In the genomic region with DNA sequence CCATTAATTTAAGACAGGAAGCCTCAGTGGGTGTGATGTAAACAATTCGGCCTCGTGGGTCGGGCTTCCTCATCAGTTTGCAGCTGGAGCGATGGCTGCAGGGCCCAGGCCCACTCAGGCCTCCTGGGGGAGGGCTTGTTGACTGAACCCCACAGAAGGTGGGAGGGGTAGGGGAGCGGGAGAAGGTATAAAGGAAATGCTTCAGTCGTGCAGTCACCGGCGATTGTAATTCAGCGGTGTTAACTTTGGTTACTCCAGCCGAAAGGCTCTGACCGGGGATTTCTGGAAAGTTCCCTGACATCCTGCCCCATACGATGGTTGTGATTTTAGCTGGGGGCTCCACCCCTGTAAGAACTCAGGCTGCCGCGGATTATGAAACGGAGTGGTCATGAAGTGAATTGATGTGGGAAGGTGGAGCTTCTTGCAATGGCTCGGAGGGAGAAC, we compare ENCODE assay signal across 9 cellular contexts.
A peak's percentile ranks its signal among the peaks of the same experiment; 100 is the strongest.
DNase-seq lines count a peak whose midpoint lies in the region; ATAC-seq and TF ChIP-seq lines count a peak whose summit lies in the region.
"Had no signal": no experiment of that assay in that cellular context is flagged by ENCODE, and none has a peak within 500 bp of the region (broad histone marks: within the 10 kb centered on the region; RNA-seq: fewer than 3 reads in every experiment).

No MANE protein-coding gene starts in this region.

- H3K9me3 ChIP-seq in Caco-2, result peaks cover 6% of the 10 kb centered on the region
- H3K9me3 ChIP-seq in fibroblast of lung (ENCODE audit: control insufficient read depth, insufficient read depth, low read depth, low read length), result no peaks in the 10 kb centered on the region

- POLR2A ChIA-PET in Caco-2 (lab: Charles Lee) (no interaction called here), T-cell (lab: Charles Lee) (interaction anchor here in 1 of 2 donors (0.7 kb wide), 1 partner anchor 293 kb away, joined by 3 read pairs; no protein-coding TSS in a partner anchor)
- POLR2A ChIA-PET in naive thymus-derived CD8-positive, alpha-beta T cell (lab: Charles Lee), result interaction anchor here (1.0 to 5.5 kb wide), 7 partner anchors 12 to 319 kb away, joined by 3 to 53 read pairs (median 4); no protein-coding TSS in a partner anchor

- H3K36me3 Mint-ChIP-seq in Caco-2 (ENCODE audit: insufficient read depth, unreplicated experiment) (no peaks in the 10 kb centered on the region), T-cell (no peaks in the 10 kb centered on the region)
- peaks cover 0 to 9% (median 4%) of the 10 kb centered on the region in 3 donors for H3K36me3 Mint-ChIP-seq in naive thymus-derived CD8-positive, alpha-beta T cell
- H3K36me3 Mint-ChIP-seq: memory B cell had no signal

- H3K27ac ChIP-seq in fibroblast of lung (ENCODE audit: insufficient read depth, low read length), result no peak overlapping the region

- H3K9ac ChIP-seq in fibroblast of lung (ENCODE audit: insufficient read depth, low read length), result no peak overlapping the region

- H3K4me3 Mint-ChIP-seq in Caco-2 (ENCODE audit: unreplicated experiment) (peak overlapping the region; percentile 73), T-cell (peak overlapping the region; percentile 74 to 88 (median 80))
- peak overlapping the region; percentile 70 to 98 (median 87) for H3K4me3 Mint-ChIP-seq in naive thymus-derived CD8-positive, alpha-beta T cell
- H3K4me3 Mint-ChIP-seq: memory B cell had no signal

- H3K27ac Mint-ChIP-seq in Caco-2 (ENCODE audit: unreplicated experiment) (no peak overlapping the region), T-cell (peak overlapping the region; percentile 55 to 84)
- H3K27ac Mint-ChIP-seq in naive thymus-derived CD8-positive, alpha-beta T cell, result peak overlapping the region in 9 of 10 donors; percentile 28 to 90 (median 77)
- H3K27ac Mint-ChIP-seq: memory B cell had no signal

- DNase-seq in Caco-2, result no peak
- peak in 1 of 34 experiments; percentile 16 for DNase-seq in T-cell
- peak; percentile 34 to 87 for DNase-seq in fibroblast of lung (ENCODE audit: low read depth in 2 of 2)
- DNase-seq in naive thymus-derived CD8-positive, alpha-beta T cell, result peak in 3 of 10 donors; percentile 13 to 35 (median 31)
- DNase-seq in putamen (ENCODE audit: low spot score), result no peak
- DNase-seq in ecto neural progenitor cell (ENCODE audit: low spot score), result no peak

- H3K4me1 Mint-ChIP-seq in Caco-2 (ENCODE audit: low read depth, unreplicated experiment) (peaks cover 7% of the 10 kb centered on the region), T-cell (peaks cover 22 to 28% (median 23%) of the 10 kb centered on the region in 3 donors)
- peaks cover 14 to 30% (median 25%) of the 10 kb centered on the region in 4 donors for H3K4me1 Mint-ChIP-seq in naive thymus-derived CD8-positive, alpha-beta T cell

- H3K9me3 Mint-ChIP-seq in Caco-2 (ENCODE audit: unreplicated experiment) (peaks cover 5% of the 10 kb centered on the region), T-cell (peaks cover 3 to 6% (median 4%) of the 10 kb centered on the region in 3 donors)
- peaks cover 0 to 17% (median 9%) of the 10 kb centered on the region in 9 donors for H3K9me3 Mint-ChIP-seq in naive thymus-derived CD8-positive, alpha-beta T cell

- H3K4me1 ChIP-seq in Caco-2, result 0 out of 2 replicates have a peak, but pooled peaks cover 6% of the 10 kb centered on the region
- H3K4me1 ChIP-seq in fibroblast of lung (ENCODE audit: control insufficient read depth, extremely low read depth, insufficient read depth, low read length), result peaks cover 8% of the 10 kb centered on the region

- intact Hi-C loops in Caco-2 (cut with micrococcal nuclease; ENCODE audit: unreplicated experiment), result no loop called here

- CTCF ChIA-PET in Caco-2 (lab: Charles Lee) (no interaction called here), T-cell (lab: Charles Lee) (interaction anchor here in 1 of 2 donors (0.6 to 1.1 kb wide), 2 partner anchors 119 to 223 kb away, joined by 3 read pairs; no protein-coding TSS in a partner anchor)

- H3K27me3 Mint-ChIP-seq in Caco-2 (ENCODE audit: insufficient read depth, unreplicated experiment) (peaks cover 4% of the 10 kb centered on the region), T-cell (peaks cover 4 to 49% of the 10 kb centered on the region in 2 donors)
- H3K27me3 Mint-ChIP-seq in naive thymus-derived CD8-positive, alpha-beta T cell, result peaks cover 0 to 34% (median 7%) of the 10 kb centered on the region in 5 donors

- H4K20me1 ChIP-seq in fibroblast of lung (ENCODE audit: control insufficient read depth, extremely low read depth, insufficient read depth, low read length), result no peaks in the 10 kb centered on the region

- H3K36me3 ChIP-seq in Caco-2 (ENCODE audit: control insufficient read depth, insufficient read depth, low read length) (no peaks in the 10 kb centered on the region), fibroblast of lung (ENCODE audit: control insufficient read depth, insufficient read depth, low read length) (no peaks in the 10 kb centered on the region)

- BruUV-seq in Caco-2 (replicated peaks; lab: Mats Ljungman, UMichigan), result no TSS peak

- H3K4me3 ChIP-seq in Caco-2 (ENCODE audit: low read depth, low read length) (0 out of 2 replicates have a peak overlapping the region, but pooled peaks have one; percentile 28), fibroblast of lung (replicated peaks in 1 of 4; ENCODE audit: control extremely low read depth in 1 of 4, insufficient read depth in 1 of 4, low read depth in 3 of 4, low read length in 4 of 4) (peak overlapping the region; percentile 25 to 60 (median 47))

- H3K27me3 ChIP-seq in Caco-2 (replicated peaks; ENCODE audit: control insufficient read depth, insufficient read depth, low read length) (no peaks in the 10 kb centered on the region; the same call in 1 of the 2 replicates), fibroblast of lung (ENCODE audit: control insufficient read depth, insufficient read depth, low read length) (no peaks in the 10 kb centered on the region)

- peak overlapping the region; percentile 46 for H2AFZ ChIP-seq in fibroblast of lung (ENCODE audit: low read length)

- no peaks in the 10 kb centered on the region for H3K79me2 ChIP-seq in fibroblast of lung (ENCODE audit: control insufficient read depth, insufficient read depth, low read length)

- H3K4me2 ChIP-seq in fibroblast of lung (ENCODE audit: extremely low read depth, insufficient read depth, low read length), result peak overlapping the region; percentile 83

- ATAC-seq in T-cell (replicated peaks in 1 of 4) (peak; percentile 42 to 58 (median 48)), GM21529 (IDR thresholded peaks at IDR 0.05; ENCODE audit: unreplicated experiment) (no peak), GM21576 (IDR thresholded peaks at IDR 0.05; ENCODE audit: unreplicated experiment) (no peak)
- ATAC-seq in naive thymus-derived CD8-positive, alpha-beta T cell, result peak; percentile 53 to 61

- TF ChIP-seq CTCF in Caco-2 (IDR thresholded peaks at IDR 0.05; ENCODE audit: insufficient read depth in 1 of 2, low read depth in 1 of 2, low read length in 1 of 2, severe bottlenecking in 1 of 2, unreplicated experiment in 1 of 2), result no peak
- TF ChIP-seq CTCF in fibroblast of lung (conservative IDR thresholded peaks at IDR 0.05 in 1 of 2, IDR thresholded peaks at IDR 0.05 in 1 of 2; ENCODE audit: low read depth in 1 of 2, low read length in 2 of 2), result no peak

Comparison
In these comparisons a context has a peak if more than half of its experiments do, and no peak if none do; other contexts are left out.
1. DNase-seq: peak in fibroblast of lung (2 of 2); none in Caco-2 (0 of 2), putamen (single experiment) and ecto neural progenitor cell (single experiment).
2. ATAC-seq: peak in T-cell (4 of 4) and naive thymus-derived CD8-positive, alpha-beta T cell (2 of 2); none in GM21529 (single experiment) and GM21576 (single experiment).
3. Peak in every context shown above with its lines, with median percentiles within 50 percentile points of each other: H3K4me3 Mint-ChIP-seq.